In genomic region chr11:50170115-50170514, GRCh38 we compare ENCODE assay signal across 27 cellular contexts.
"Had no signal": no experiment of that assay in that cellular context is flagged by ENCODE, and none has a peak within 500 bp of the region (broad histone marks: within the 10 kb centered on the region; RNA-seq: fewer than 3 reads in every experiment).

No MANE protein-coding gene starts in this region.

- ATAC-seq: effector memory CD8-positive, alpha-beta T cell; esophagus mucosa; gastrocnemius medialis; left lung; left ventricle myocardium superior; lower lobe of right lung; mucosa of descending colon; naive thymus-derived CD8-positive, alpha-beta T cell had no signal

- H3K79me2 ChIP-seq: hepatocyte had no signal

- DNase-seq: colonic mucosa; cortex of kidney; effector CD8-positive, alpha-beta T cell; effector memory CD8-positive, alpha-beta T cell; endodermal cell; erythroblast; esophagus squamous epithelium; foreskin fibroblast; foreskin melanocyte; gastrocnemius medialis; glutamatergic neuron; head of caudate nucleus; hypothalamus; immature natural killer cell; islet precursor cell; kidney; kidney glomerular epithelial cell; left ventricle myocardium superior; lower lobe of right lung; mesenchymal stem cell; naive B cell had no signal

- H3K9me3 ChIP-seq: colonic mucosa, gastrocnemius medialis, lower lobe of right lung had no signal

- H3K4me1 ChIP-seq: colonic mucosa, esophagus squamous epithelium, gastrocnemius medialis, left lung, lower lobe of right lung had no signal

- H2AFZ ChIP-seq: hepatocyte had no signal

- H3K36me3 ChIP-seq: colonic mucosa, esophagus squamous epithelium, gastrocnemius medialis, left lung, lower lobe of right lung had no signal

- H3K4me2 ChIP-seq: hepatocyte had no signal

- H3K4me3 ChIP-seq: colonic mucosa, esophagus squamous epithelium, gastrocnemius medialis, hepatocyte, left lung, lower lobe of right lung, mucosa of descending colon had no signal

- H3K27ac ChIP-seq: colonic mucosa, epithelial cell of prostate, esophagus squamous epithelium, gastrocnemius medialis, hepatocyte, left lung, lower lobe of right lung had no signal

- H3K27me3 ChIP-seq: colonic mucosa, esophagus squamous epithelium, gastrocnemius medialis, hepatocyte, left lung had no signal
